ENCODE assay signal across 13 cellular contexts in the genomic region with DNA sequence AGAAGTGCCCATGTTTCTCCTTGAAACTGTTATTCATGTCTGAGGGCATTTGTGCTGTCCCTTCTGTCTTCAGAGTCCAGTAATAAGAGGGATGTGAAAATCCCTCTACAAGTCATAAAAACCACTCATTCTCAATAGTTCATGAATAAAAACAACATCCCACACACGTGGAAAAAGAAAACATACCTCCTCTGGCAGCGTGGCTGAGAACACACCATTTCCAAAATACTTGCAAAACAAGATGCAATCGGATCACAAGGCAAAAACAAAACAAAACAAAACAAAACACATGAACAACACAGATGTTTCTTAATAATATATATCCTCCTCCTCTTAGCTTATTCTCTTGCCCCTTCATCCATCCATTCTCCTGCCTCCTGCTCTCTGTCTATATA.
A peak's percentile ranks its signal among the peaks of the same experiment; 100 is the strongest.
DNase-seq lines count a peak whose midpoint lies in the region; TF ChIP-seq lines count a peak whose summit lies in the region.
"Had no signal": no experiment of that assay in that cellular context is flagged by ENCODE, and none has a peak within 500 bp of the region (broad histone marks: within the 10 kb centered on the region; RNA-seq: fewer than 3 reads in every experiment).

No MANE protein-coding gene starts in this region.

- H3K4me3 ChIP-seq in HEK293 (ENCODE audit: low read depth, low read length) (no peak overlapping the region), testis (no peak overlapping the region)
- H3K4me3 ChIP-seq: left lung, upper lobe of left lung had no signal

- H3K27ac ChIP-seq in HEK293 (ENCODE audit: extremely low read depth, low read depth, low read length), result no peak overlapping the region
- peak overlapping the region; percentile 83 for H3K27ac ChIP-seq in layer of hippocampus (ENCODE audit: low read depth, low read length)
- peak overlapping the region; percentile 40 to 60 for H3K27ac ChIP-seq in testis

- TF ChIP-seq POLR2A in testis (IDR thresholded peaks at IDR 0.05), result no peak

- H3K4me1 ChIP-seq in HEK293 (ENCODE audit: control insufficient read depth, insufficient read depth, low read length), result peaks cover 29% of the 10 kb centered on the region
- peaks cover 21% of the 10 kb centered on the region for H3K4me1 ChIP-seq in testis

- H3K36me3 ChIP-seq in HEK293 (ENCODE audit: control insufficient read depth in 2 of 2, insufficient read depth in 1 of 2, low read length in 2 of 2) (no peaks in the 10 kb centered on the region), testis (ENCODE audit: low read depth, missing control alignments) (no peaks in the 10 kb centered on the region)
- H3K36me3 ChIP-seq: left lung, upper lobe of left lung had no signal

- 36 to 40% methylated on average over 3 of the region's 3 CpGs for WGBS in testis, 2 donors

- H3K27me3 ChIP-seq in layer of hippocampus (ENCODE audit: control insufficient read depth, insufficient read depth, low read length) (no peaks in the 10 kb centered on the region), testis (no peaks in the 10 kb centered on the region)
- H3K27me3 ChIP-seq: left lung, upper lobe of left lung had no signal

- POLR2A ChIA-PET in HEK293 (lab: Yijun Ruan, JAX), result no interaction called here

- intact Hi-C loops in testis (cut with DNase I; ENCODE audit: low total_unique reads), result no loop called here

- CTCF ChIA-PET in HEK293 (lab: Yijun Ruan, JAX), result no interaction called here

- TF ChIP-seq CTCF in HEK293 (tag by site-specific recombination; IDR thresholded peaks at IDR 0.05), result no peak
- no peak for TF ChIP-seq CTCF in testis (IDR thresholded peaks at IDR 0.05)

- H3K9me3 ChIP-seq in HEK293 (ENCODE audit: control insufficient read depth, insufficient read depth, low read depth, low read length) (no peaks in the 10 kb centered on the region), testis (no peaks in the 10 kb centered on the region)
- H3K9me3 ChIP-seq: left lung, upper lobe of left lung had no signal

- DNase-seq in brain pericyte (ENCODE audit: low read depth, low spot score) (peak; percentile 60), testis (peak; percentile 48), NCI-H226 (no peak), cortex of kidney (lab: John Stamatoyannopoulos, UW) (no peak), AML-193 (lab: John Stamatoyannopoulos, UW) (no peak)
- DNase-seq: activated CD4-positive, CD25-positive, alpha-beta regulatory T cell; activated naive CD4-positive, alpha-beta T cell treated with Interleukin-2 at 50 U/mL for 16 hours; DMS53; left lung; naive thymus-derived CD8-positive, alpha-beta T cell; upper lobe of left lung had no signal

TF ChIP-seq in HEK293, 187 proteins besides CTCF, POLR2A, EP300 and RAD21:
- TF ChIP-seq, protein P1, sequence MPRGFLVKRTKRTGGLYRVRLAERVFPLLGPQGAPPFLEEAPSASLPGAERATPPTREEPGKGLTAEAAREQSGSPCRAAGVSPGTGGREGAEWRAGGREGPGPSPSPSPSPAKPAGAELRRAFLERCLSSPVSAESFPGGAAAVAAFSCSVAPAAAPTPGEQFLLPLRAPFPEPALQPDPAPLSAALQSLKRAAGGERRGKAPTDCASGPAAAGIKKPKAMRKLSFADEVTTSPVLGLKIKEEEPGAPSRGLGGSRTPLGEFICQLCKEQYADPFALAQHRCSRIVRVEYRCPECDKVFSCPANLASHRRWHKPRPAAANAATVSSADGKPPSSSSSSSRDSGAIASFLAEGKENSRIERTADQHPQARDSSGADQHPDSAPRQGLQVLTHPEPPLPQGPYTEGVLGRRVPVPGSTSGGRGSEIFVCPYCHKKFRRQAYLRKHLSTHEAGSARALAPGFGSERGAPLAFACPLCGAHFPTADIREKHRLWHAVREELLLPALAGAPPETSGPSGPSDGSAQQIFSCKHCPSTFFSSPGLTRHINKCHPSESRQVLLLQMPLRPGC (tag by site-specific recombination; IDR thresholded peaks at IDR 0.05), result no peak
- TF ChIP-seq TRIM28 (IDR thresholded peaks at IDR 0.05; ENCODE audit: borderline replicate concordance, low read length) (no peak), ZNF174 (tag by site-specific recombination; IDR thresholded peaks at IDR 0.05) (no peak), ZNF324 (tag by site-specific recombination; IDR thresholded peaks at IDR 0.05) (no peak), ZBTB17 (tag by site-specific recombination; IDR thresholded peaks at IDR 0.05) (no peak), ZNF394 (tag by site-specific recombination; IDR thresholded peaks at IDR 0.05; ENCODE audit: borderline replicate concordance) (no peak)
- TF ChIP-seq, protein P2, sequence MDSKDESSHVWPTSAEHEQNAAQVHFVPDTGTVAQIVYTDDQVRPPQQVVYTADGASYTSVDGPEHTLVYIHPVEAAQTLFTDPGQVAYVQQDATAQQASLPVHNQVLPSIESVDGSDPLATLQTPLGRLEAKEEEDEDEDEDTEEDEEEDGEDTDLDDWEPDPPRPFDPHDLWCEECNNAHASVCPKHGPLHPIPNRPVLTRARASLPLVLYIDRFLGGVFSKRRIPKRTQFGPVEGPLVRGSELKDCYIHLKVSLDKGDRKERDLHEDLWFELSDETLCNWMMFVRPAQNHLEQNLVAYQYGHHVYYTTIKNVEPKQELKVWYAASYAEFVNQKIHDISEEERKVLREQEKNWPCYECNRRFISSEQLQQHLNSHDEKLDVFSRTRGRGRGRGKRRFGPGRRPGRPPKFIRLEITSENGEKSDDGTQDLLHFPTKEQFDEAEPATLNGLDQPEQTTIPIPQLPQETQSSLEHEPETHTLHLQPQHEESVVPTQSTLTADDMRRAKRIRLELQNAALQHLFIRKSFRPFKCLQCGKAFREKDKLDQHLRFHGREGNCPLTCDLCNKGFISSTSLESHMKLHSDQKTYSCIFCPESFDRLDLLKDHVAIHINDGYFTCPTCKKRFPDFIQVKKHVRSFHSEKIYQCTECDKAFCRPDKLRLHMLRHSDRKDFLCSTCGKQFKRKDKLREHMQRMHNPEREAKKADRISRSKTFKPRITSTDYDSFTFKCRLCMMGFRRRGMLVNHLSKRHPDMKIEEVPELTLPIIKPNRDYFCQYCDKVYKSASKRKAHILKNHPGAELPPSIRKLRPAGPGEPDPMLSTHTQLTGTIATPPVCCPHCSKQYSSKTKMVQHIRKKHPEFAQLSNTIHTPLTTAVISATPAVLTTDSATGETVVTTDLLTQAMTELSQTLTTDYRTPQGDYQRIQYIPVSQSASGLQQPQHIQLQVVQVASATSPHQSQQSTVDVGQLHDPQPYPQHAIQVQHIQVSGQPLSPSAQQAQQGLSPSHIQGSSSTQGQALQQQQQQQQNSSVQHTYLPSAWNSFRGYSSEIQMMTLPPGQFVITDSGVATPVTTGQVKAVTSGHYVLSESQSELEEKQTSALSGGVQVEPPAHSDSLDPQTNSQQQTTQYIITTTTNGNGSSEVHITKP (tag by site-specific recombination; IDR thresholded peaks at IDR 0.05), result no peak
- TF ChIP-seq, protein P3, sequence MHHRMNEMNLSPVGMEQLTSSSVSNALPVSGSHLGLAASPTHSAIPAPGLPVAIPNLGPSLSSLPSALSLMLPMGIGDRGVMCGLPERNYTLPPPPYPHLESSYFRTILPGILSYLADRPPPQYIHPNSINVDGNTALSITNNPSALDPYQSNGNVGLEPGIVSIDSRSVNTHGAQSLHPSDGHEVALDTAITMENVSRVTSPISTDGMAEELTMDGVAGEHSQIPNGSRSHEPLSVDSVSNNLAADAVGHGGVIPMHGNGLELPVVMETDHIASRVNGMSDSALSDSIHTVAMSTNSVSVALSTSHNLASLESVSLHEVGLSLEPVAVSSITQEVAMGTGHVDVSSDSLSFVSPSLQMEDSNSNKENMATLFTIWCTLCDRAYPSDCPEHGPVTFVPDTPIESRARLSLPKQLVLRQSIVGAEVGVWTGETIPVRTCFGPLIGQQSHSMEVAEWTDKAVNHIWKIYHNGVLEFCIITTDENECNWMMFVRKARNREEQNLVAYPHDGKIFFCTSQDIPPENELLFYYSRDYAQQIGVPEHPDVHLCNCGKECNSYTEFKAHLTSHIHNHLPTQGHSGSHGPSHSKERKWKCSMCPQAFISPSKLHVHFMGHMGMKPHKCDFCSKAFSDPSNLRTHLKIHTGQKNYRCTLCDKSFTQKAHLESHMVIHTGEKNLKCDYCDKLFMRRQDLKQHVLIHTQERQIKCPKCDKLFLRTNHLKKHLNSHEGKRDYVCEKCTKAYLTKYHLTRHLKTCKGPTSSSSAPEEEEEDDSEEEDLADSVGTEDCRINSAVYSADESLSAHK (tag by site-specific recombination; IDR thresholded peaks at IDR 0.05), result 0 out of 2 replicates have a peak, but pooled peaks have one; percentile 62

Comparison
In these comparisons a context has a peak if more than half of its experiments do, and no peak if none do; other contexts are left out.
1. DNase-seq: peak in brain pericyte (single experiment) and testis (single experiment); none in NCI-H226 (single experiment), cortex of kidney (single experiment) and AML-193 (0 of 2).